Comparison of ENCODE assay signal across 14 cellular contexts in the genomic region with DNA sequence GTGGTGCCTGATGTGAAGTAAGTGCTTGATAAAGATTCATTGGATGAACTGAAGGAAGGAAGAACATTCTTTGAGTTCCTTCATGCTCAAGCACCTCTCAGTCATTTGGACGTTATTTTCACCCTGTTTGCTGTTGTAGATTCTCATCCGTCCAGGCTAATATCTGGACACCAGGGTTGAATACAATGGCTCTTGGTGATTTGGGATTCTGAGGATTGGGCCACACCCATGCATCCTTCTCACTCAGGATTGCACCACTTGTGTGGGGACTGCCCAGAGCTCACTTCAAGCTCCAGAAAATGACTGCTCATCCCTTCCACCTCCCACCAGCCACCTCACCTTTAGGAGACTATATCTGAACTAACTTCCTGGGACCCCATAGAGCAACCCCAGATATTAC.
DNase-seq lines count a peak whose midpoint lies in the region; ATAC-seq and TF ChIP-seq lines count a peak whose summit lies in the region.
"Had no signal": no experiment of that assay in that cellular context is flagged by ENCODE, and none has a peak within 500 bp of the region (broad histone marks: within the 10 kb centered on the region; RNA-seq: fewer than 3 reads in every experiment).

No MANE protein-coding gene starts in this region.

- no peaks in the 10 kb centered on the region for H3K9me3 Mint-ChIP-seq in chondrocyte (ENCODE audit: low read depth)
- H3K9me3 Mint-ChIP-seq in CD8-positive, alpha-beta T cell: no peaks in the 10 kb centered on the region
- no peaks in the 10 kb centered on the region for H3K9me3 Mint-ChIP-seq in stimulated activated effector memory CD8-positive, alpha-beta T cell treated with anti-CD3 and anti-CD28 coated beads, Interleukin-12 subunit alpha, Interleukin-12 subunit beta, amount 100 ng/mL, for 72 hours
- H3K9me3 Mint-ChIP-seq: activated B cell treated with CpG ODN at 0.5 μM for 24 hours had no signal

- dilution Hi-C loops in IMR-90 (cut with HindIII; ENCODE audit: low sequenced_read_pairs, unreplicated experiment): no loop called here

- H2BK120ac ChIP-seq in IMR-90 (ENCODE audit: low read depth, low read length): peak overlapping the region; percentile 94

- H3K56ac ChIP-seq in IMR-90 (ENCODE audit: extremely low read depth, insufficient read depth, low read length): 0 out of 2 replicates have a peak overlapping the region, but pooled peaks have one; percentile 30

- no CpG with 5 or more reads among the region's 2 CpGs for WGBS in IMR-90 (ENCODE audit: extremely low coverage in 2 of 2, insufficient read length in 1 of 2), 2 experiments
- WGBS in mesodermal cell (ENCODE audit: insufficient coverage in 2 of 2), 2 experiments: 89 to 100% methylated on average over 1 to 2 of the region's 2 CpGs

- peak overlapping the region; percentile 94 for H2AK5ac ChIP-seq in IMR-90 (ENCODE audit: low read depth, low read length)

- no peak overlapping the region for H2AFZ ChIP-seq in IMR-90 (replicated peaks; ENCODE audit: low read length, poor library complexity)

- no peak overlapping the region for H3K4me2 ChIP-seq in IMR-90 (ENCODE audit: low read depth, low read length)
- H3K4me2 ChIP-seq: KMS-11 had no signal

- H3K14ac ChIP-seq in IMR-90 (replicated peaks; ENCODE audit: low read depth, low read length): peak overlapping the region; percentile 89

- H3K36me3 ChIP-seq in IMR-90 (ENCODE audit: control insufficient read depth, insufficient read depth, low read length): peaks cover 15% of the 10 kb centered on the region
- H3K36me3 ChIP-seq in mesodermal cell (ENCODE audit: control insufficient read depth, insufficient read depth, low read length): peaks cover 2% of the 10 kb centered on the region
- no peaks in the 10 kb centered on the region for H3K36me3 ChIP-seq in CD8-positive, alpha-beta T cell (ENCODE audit: insufficient read depth, low read length)
- H3K36me3 ChIP-seq: HAP-1 had no signal

- H3K18ac ChIP-seq in IMR-90 (ENCODE audit: low read depth, low read length): peak overlapping the region; percentile 46; the same call in 1 of the 2 replicates

- H4K8ac ChIP-seq in IMR-90 (ENCODE audit: low read depth in 2 of 2, low read length in 2 of 2): peak overlapping the region; percentile 62 to 84

- no peak overlapping the region for H3K4me3 Mint-ChIP-seq in chondrocyte (ENCODE audit: unreplicated experiment)
- H3K4me3 Mint-ChIP-seq in CD8-positive, alpha-beta T cell: no peak overlapping the region
- no peak overlapping the region for H3K4me3 Mint-ChIP-seq in stimulated activated effector memory CD8-positive, alpha-beta T cell treated with anti-CD3 and anti-CD28 coated beads, Interleukin-12 subunit alpha, Interleukin-12 subunit beta, amount 100 ng/mL, for 72 hours
- H3K4me3 Mint-ChIP-seq: activated B cell treated with CpG ODN at 0.5 μM for 24 hours had no signal

- peak overlapping the region; percentile 91 for H2BK20ac ChIP-seq in IMR-90 (ENCODE audit: low read depth, low read length)

- peaks cover 45% of the 10 kb centered on the region; the same call in 1 of the 2 replicates for H4K20me1 ChIP-seq in IMR-90 (ENCODE audit: insufficient read depth, low read length)

- no peaks in the 10 kb centered on the region for H3K27me3 Mint-ChIP-seq in chondrocyte (ENCODE audit: low read depth)
- H3K27me3 Mint-ChIP-seq in CD8-positive, alpha-beta T cell (ENCODE audit: low read depth): no peaks in the 10 kb centered on the region
- H3K27me3 Mint-ChIP-seq: activated B cell treated with CpG ODN at 0.5 μM for 24 hours had no signal

- peak overlapping the region; percentile 99 for H3K27ac Mint-ChIP-seq in chondrocyte (ENCODE audit: unreplicated experiment)
- no peak overlapping the region for H3K27ac Mint-ChIP-seq in CD8-positive, alpha-beta T cell
- H3K27ac Mint-ChIP-seq in stimulated activated effector memory CD8-positive, alpha-beta T cell treated with anti-CD3 and anti-CD28 coated beads, Interleukin-12 subunit alpha, Interleukin-12 subunit beta, amount 100 ng/mL, for 72 hours: no peak overlapping the region
- H3K27ac Mint-ChIP-seq: activated B cell treated with CpG ODN at 0.5 μM for 24 hours had no signal

- peaks cover 89% of the 10 kb centered on the region for H3K4me1 Mint-ChIP-seq in chondrocyte (ENCODE audit: low read depth)
- no peaks in the 10 kb centered on the region for H3K4me1 Mint-ChIP-seq in CD8-positive, alpha-beta T cell (ENCODE audit: low read depth)
- no peaks in the 10 kb centered on the region for H3K4me1 Mint-ChIP-seq in stimulated activated effector memory CD8-positive, alpha-beta T cell treated with anti-CD3 and anti-CD28 coated beads, Interleukin-12 subunit alpha, Interleukin-12 subunit beta, amount 100 ng/mL, for 72 hours

- intact Hi-C loops in IMR-90 (cut with micrococcal nuclease): loop anchor here (5.0 kb wide), 1 partner anchor 35 kb away; no protein-coding TSS in a partner anchor
- intact Hi-C loops in CD8-positive, alpha-beta T cell (cut with DNase I, micrococcal nuclease): no loop called here

- peak overlapping the region; percentile 31 for H2AK9ac ChIP-seq in IMR-90 (replicated peaks; ENCODE audit: low read depth, low read length, poor library complexity)

- CTCF ChIA-PET in IMR-90 (lab: Yijun Ruan, JAX): interaction anchor here (1.2 to 3.1 kb wide), 2 partner anchors 81 to 166 kb away, joined by 4 to 14 read pairs; no protein-coding TSS in a partner anchor
- CTCF ChIA-PET in CD8-positive, alpha-beta T cell (lab: Charles Lee): interaction anchor here (1.0 to 10.8 kb wide), 4 partner anchors 8 to 80 kb away, joined by 3 to 151 read pairs (median 8); no protein-coding TSS in a partner anchor

- H3K27me3 ChIP-seq in IMR-90 (ENCODE audit: control insufficient read depth, insufficient read depth, low read length): no peaks in the 10 kb centered on the region
- no peaks in the 10 kb centered on the region for H3K27me3 ChIP-seq in CD8-positive, alpha-beta T cell (ENCODE audit: insufficient read depth, low read length)

- POLR2A ChIA-PET in IMR-90 (lab: Charles Lee; ENCODE audit: unreplicated experiment): no interaction called here
- POLR2A ChIA-PET in CD8-positive, alpha-beta T cell (lab: Charles Lee): no interaction called here

- H3K9me3 ChIP-seq in IMR-90 (ENCODE audit: control insufficient read depth, insufficient read depth, low read length): no peaks in the 10 kb centered on the region
- H3K9me3 ChIP-seq in mesodermal cell (ENCODE audit: control insufficient read depth, low read length): no peaks in the 10 kb centered on the region
- H3K9me3 ChIP-seq in CD8-positive, alpha-beta T cell (ENCODE audit: low read length): no peaks in the 10 kb centered on the region
- H3K9me3 ChIP-seq: HAP-1 had no signal

- ATAC-seq in IMR-90 (ENCODE audit: low read depth): no peak
- ATAC-seq in CD8-positive, alpha-beta T cell: no peak
- no peak for ATAC-seq in stimulated activated effector memory CD8-positive, alpha-beta T cell treated with anti-CD3 and anti-CD28 coated beads, Interleukin-12 subunit alpha, Interleukin-12 subunit beta, amount 100 ng/mL, for 72 hours
- no peak for ATAC-seq in stimulated activated naive CD8-positive, alpha-beta T cell treated with anti-CD3 and anti-CD28 coated beads, Interleukin-15, Interleukin-2, amounts not matched to agents 100 U/mL and 50 U/mL, for 24 hours
- ATAC-seq: GM12878 had no signal

- H3K9me1 ChIP-seq in IMR-90 (ENCODE audit: insufficient read depth, low read length): peaks cover 50% of the 10 kb centered on the region

- H3K27ac ChIP-seq in IMR-90 (ENCODE audit: insufficient read depth, low read length) (peak overlapping the region; percentile 82), mesodermal cell (ENCODE audit: low read depth, low read length, severe bottlenecking) (peak overlapping the region; percentile 4), temporal lobe (ENCODE audit: low read depth, low read length) (peak overlapping the region; percentile 100)
- H3K27ac ChIP-seq in CD8-positive, alpha-beta T cell (ENCODE audit: low read depth, low read length): no peak overlapping the region
- H3K27ac ChIP-seq: KMS-11 had no signal

- H3K79me1 ChIP-seq in IMR-90 (ENCODE audit: low read depth in 1 of 2, low read length in 2 of 2): peaks cover 51 to 81% of the 10 kb centered on the region in 2 experiments

- BruUV-seq in IMR-90 (replicated peaks; lab: Mats Ljungman, UMichigan): no TSS peak

- DNase-seq in IMR-90 (no peak), chondrocyte (ENCODE audit: low spot score) (no peak), DMS114 treated with DMSO at 0.1 percent for 48 hours (lab: John Stamatoyannopoulos, UW; ENCODE audit: unreplicated experiment) (no peak)
- DNase-seq in CD8-positive, alpha-beta T cell: no peak
- no peak for DNase-seq in stimulated activated effector memory CD8-positive, alpha-beta T cell treated with anti-CD3 and anti-CD28 coated beads, Interleukin-12 subunit alpha, Interleukin-12 subunit beta, amount 100 ng/mL, for 72 hours (ENCODE audit: low spot score in 2 of 2)
- no peak for DNase-seq in stimulated activated naive CD8-positive, alpha-beta T cell treated with anti-CD3 and anti-CD28 coated beads, Interleukin-15, Interleukin-2, amounts not matched to agents 100 U/mL and 50 U/mL, for 24 hours
- DNase-seq: activated B cell treated with CpG ODN at 0.5 μM for 24 hours; activated T-cell treated with anti-CD3 and anti-CD28 coated beads, Interleukin-2, amount 50 U/mL, for 1 hour; SHP77 had no signal

- in situ Hi-C loops in IMR-90 (cut with MboI; ENCODE audit: low sequenced_read_pairs): loop anchor here (5.0 kb wide), 1 partner anchor 75 kb away; no protein-coding TSS in a partner anchor

- TF ChIP-seq CTCF in IMR-90 (conservative IDR thresholded peaks at IDR 0.05; ENCODE audit: low read depth, low read length) (no peak), chondrocyte (IDR thresholded peaks at IDR 0.05) (no peak)
- no peak for TF ChIP-seq CTCF in CD8-positive, alpha-beta T cell (IDR thresholded peaks at IDR 0.05)

- no peak for TF ChIP-seq RAD21 in IMR-90 (IDR thresholded peaks at IDR 0.05; ENCODE audit: low read length)

- H3K4me1 ChIP-seq in IMR-90 (ENCODE audit: control insufficient read depth, insufficient read depth, low read length): peaks cover 48% of the 10 kb centered on the region
- H3K4me1 ChIP-seq in mesodermal cell (ENCODE audit: control insufficient read depth, insufficient read depth, low read length, poor library complexity, severe bottlenecking): peaks cover 62% of the 10 kb centered on the region
- no peaks in the 10 kb centered on the region for H3K4me1 ChIP-seq in CD8-positive, alpha-beta T cell (ENCODE audit: insufficient read depth, low read length)

- peak overlapping the region; percentile 49 for H2BK15ac ChIP-seq in IMR-90 (ENCODE audit: low read depth, low read length)

- peak overlapping the region; percentile 97 for H4K91ac ChIP-seq in IMR-90 (ENCODE audit: insufficient read depth, low read depth, low read length)

- peak overlapping the region; percentile 92 for H2BK5ac ChIP-seq in IMR-90 (ENCODE audit: low read depth, low read length, poor library complexity, severe bottlenecking)

- no peak for TF ChIP-seq POLR2A in IMR-90 (IDR thresholded peaks at IDR 0.05; ENCODE audit: low read depth, low read length)

- H3K9ac ChIP-seq in IMR-90 (ENCODE audit: low read depth, low read length): no peak overlapping the region
- H3K9ac ChIP-seq: KMS-11 had no signal

- H3K23ac ChIP-seq in IMR-90 (ENCODE audit: low read depth, low read length): peak overlapping the region; percentile 75; the same call in 1 of the 2 replicates

- H4K5ac ChIP-seq in IMR-90 (ENCODE audit: low read depth, low read length): peak overlapping the region; percentile 27; the same call in 1 of the 2 replicates

- no peaks in the 10 kb centered on the region for H3K36me3 Mint-ChIP-seq in chondrocyte (ENCODE audit: low read depth)
- H3K36me3 Mint-ChIP-seq in CD8-positive, alpha-beta T cell: no peaks in the 10 kb centered on the region
- H3K36me3 Mint-ChIP-seq in stimulated activated effector memory CD8-positive, alpha-beta T cell treated with anti-CD3 and anti-CD28 coated beads, Interleukin-12 subunit alpha, Interleukin-12 subunit beta, amount 100 ng/mL, for 72 hours: no peaks in the 10 kb centered on the region

- H3K4ac ChIP-seq in IMR-90 (ENCODE audit: low read depth, low read length): peak overlapping the region; percentile 93

- no peak overlapping the region for H3K4me3 ChIP-seq in IMR-90 (ENCODE audit: insufficient read depth, low read depth, low read length)
- H3K4me3 ChIP-seq in mesodermal cell (ENCODE audit: extremely low read depth, insufficient read depth, low read length, poor library complexity, severe bottlenecking): no peak overlapping the region
- no peak overlapping the region for H3K4me3 ChIP-seq in CD8-positive, alpha-beta T cell (ENCODE audit: low read depth, low read length)
- H3K4me3 ChIP-seq: GM12878, HAP-1 had no signal
